8 cellular contexts compared by ENCODE assay signal in the genomic region with DNA sequence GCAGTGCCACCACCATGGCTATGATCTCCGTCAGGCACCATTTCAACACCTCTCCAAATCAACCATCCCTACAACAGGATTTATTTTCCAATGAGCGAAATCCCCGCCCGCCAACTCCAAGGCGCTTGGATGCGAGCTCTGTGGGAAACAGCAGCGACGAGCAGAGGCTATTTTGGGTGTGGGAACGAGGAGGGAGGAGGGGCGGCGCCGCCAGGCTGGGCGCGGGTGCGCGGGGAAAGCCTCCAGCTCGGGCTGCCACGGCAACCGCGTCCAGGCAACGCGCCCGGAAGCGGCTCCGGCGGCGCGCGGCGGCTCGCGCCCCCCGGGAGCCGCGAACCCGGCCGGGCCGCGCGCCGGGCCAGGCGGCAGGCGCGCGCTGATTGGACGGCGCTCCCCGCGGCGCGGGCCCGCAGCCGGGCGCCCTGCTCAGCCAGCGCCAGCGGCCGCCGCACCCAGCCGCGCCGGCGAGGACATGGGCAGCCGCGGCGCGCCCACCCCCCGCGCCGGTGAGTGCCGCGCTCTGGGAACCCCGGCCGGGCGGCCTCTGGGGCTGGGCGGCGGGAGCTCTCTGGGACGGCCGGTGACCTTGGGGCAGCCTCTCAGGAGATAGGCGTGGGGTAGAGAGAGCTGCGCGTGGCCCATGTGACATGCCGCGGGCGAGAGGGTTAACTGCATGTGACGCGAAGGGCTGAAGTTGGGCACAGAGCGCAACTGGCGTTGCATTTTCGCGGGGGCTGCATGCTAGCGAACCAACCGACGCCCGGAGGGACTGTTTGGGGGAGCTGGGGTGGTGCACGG. TPM values are rescaled to one million over a fixed set of nuclear protein-coding genes. Genes with fewer than 3 reads are reported as not detected.
DNase-seq lines count a peak whose midpoint lies in the region; ATAC-seq and TF ChIP-seq lines count a peak whose summit lies in the region.

A gene (plus strand): TSS at position 410 of the 798 bp plus-strand sequence. CDS start 20,441 bp downstream, outside the sequence.

- no peak for TF ChIP-seq POLR2A in testis (IDR thresholded peaks at IDR 0.05)

- no peak within 1 kb of the TSS for H3K27ac Mint-ChIP-seq in activated T-cell treated with anti-CD3 and anti-CD28 coated beads, Interleukin-2, amount 50 U/mL, for 72 hours
- peak within 1 kb of the TSS in 1 of 9 donors; percentile 37 for H3K27ac Mint-ChIP-seq in naive thymus-derived CD4-positive, alpha-beta T cell

- H3K4me3 ChIP-seq in fibroblast of pulmonary artery (replicated peaks; ENCODE audit: low read depth, low read length) (peak within 1 kb of the TSS; percentile 56), testis (peak within 1 kb of the TSS; percentile 47 to 50)
- H3K4me3 ChIP-seq in naive thymus-derived CD4-positive, alpha-beta T cell (ENCODE audit: low read length), result peak within 1 kb of the TSS; percentile 65

- peaks cover 6 to 11% of the 10 kb centered on the region in 2 donors for H3K27me3 ChIP-seq in naive thymus-derived CD4-positive, alpha-beta T cell (ENCODE audit: control insufficient read depth in 2 of 2, insufficient read depth in 2 of 2, low read length in 2 of 2)
- H3K27me3 ChIP-seq in testis, result no peaks in the 10 kb centered on the region

- CTCF ChIA-PET in naive thymus-derived CD4-positive, alpha-beta T cell (lab: Charles Lee), result no interaction called here

- peak; percentile 68 for DNase-seq in CD1c-positive myeloid dendritic cell (ENCODE audit: extremely low spot score)
- peak; percentile 24 for DNase-seq in NCI-H510A treated with DMSO at 0.1 percent for 48 hours (lab: John Stamatoyannopoulos, UW)
- peak; percentile 48 to 53 for DNase-seq in activated T-cell treated with anti-CD3 and anti-CD28 coated beads, Interleukin-2, amount 50 U/mL, for 72 hours
- DNase-seq in fibroblast of pulmonary artery (ENCODE audit: low read depth), result peak; percentile 67
- peak in 8 of 9 donors; percentile 3 to 63 (median 30) for DNase-seq in naive thymus-derived CD4-positive, alpha-beta T cell
- DNase-seq in testis, result peak; percentile 77

- H3K27ac ChIP-seq in naive thymus-derived CD4-positive, alpha-beta T cell (ENCODE audit: low read depth, low read length), result no peak within 1 kb of the TSS
- H3K27ac ChIP-seq in testis, result no peak within 1 kb of the TSS

- no peaks in the 10 kb centered on the region for H3K9me3 ChIP-seq in naive thymus-derived CD4-positive, alpha-beta T cell (ENCODE audit: control insufficient read depth in 2 of 3, low read length in 3 of 3)
- no peaks in the 10 kb centered on the region for H3K9me3 ChIP-seq in testis

- peaks cover 69% of the 10 kb centered on the region for H3K27me3 Mint-ChIP-seq in activated T-cell treated with anti-CD3 and anti-CD28 coated beads, Interleukin-2, amount 50 U/mL, for 72 hours (ENCODE audit: low read depth)
- peaks cover 38 to 85% (median 46%) of the 10 kb centered on the region in 5 donors for H3K27me3 Mint-ChIP-seq in naive thymus-derived CD4-positive, alpha-beta T cell

- H3K4me3 Mint-ChIP-seq in activated T-cell treated with anti-CD3 and anti-CD28 coated beads, Interleukin-2, amount 50 U/mL, for 72 hours, result peak within 1 kb of the TSS; percentile 70 to 83
- H3K4me3 Mint-ChIP-seq in naive thymus-derived CD4-positive, alpha-beta T cell, result peak within 1 kb of the TSS; percentile 75 to 90 (median 82)

- intact Hi-C loops in naive thymus-derived CD4-positive, alpha-beta T cell (cut with micrococcal nuclease), result no loop called here
- intact Hi-C loops in testis (cut with DNase I; ENCODE audit: low total_unique reads), result no loop called here

- H3K4me1 ChIP-seq in naive thymus-derived CD4-positive, alpha-beta T cell (ENCODE audit: control insufficient read depth in 2 of 2, insufficient read depth in 2 of 2, low read length in 2 of 2), result peaks cover 7 to 9% of the 10 kb centered on the region in 2 donors
- peaks cover 8% of the 10 kb centered on the region for H3K4me1 ChIP-seq in testis

- no peaks in the 10 kb centered on the region for H3K9me3 Mint-ChIP-seq in activated T-cell treated with anti-CD3 and anti-CD28 coated beads, Interleukin-2, amount 50 U/mL, for 72 hours
- H3K9me3 Mint-ChIP-seq in naive thymus-derived CD4-positive, alpha-beta T cell, result peaks cover 0 to 1% (median 0%) of the 10 kb centered on the region in 11 donors

- H3K36me3 Mint-ChIP-seq in activated T-cell treated with anti-CD3 and anti-CD28 coated beads, Interleukin-2, amount 50 U/mL, for 72 hours (ENCODE audit: insufficient read depth in 2 of 2), result no peaks in the 10 kb centered on the region
- no peaks in the 10 kb centered on the region for H3K36me3 Mint-ChIP-seq in naive thymus-derived CD4-positive, alpha-beta T cell

- POLR2A ChIA-PET in naive thymus-derived CD4-positive, alpha-beta T cell (lab: Charles Lee), result no interaction called here

- H3K4me1 Mint-ChIP-seq in activated T-cell treated with anti-CD3 and anti-CD28 coated beads, Interleukin-2, amount 50 U/mL, for 72 hours (ENCODE audit: low read depth), result peaks cover 14% of the 10 kb centered on the region
- peaks cover 9 to 25% (median 15%) of the 10 kb centered on the region in 7 donors for H3K4me1 Mint-ChIP-seq in naive thymus-derived CD4-positive, alpha-beta T cell

- no peak for TF ChIP-seq CTCF in fibroblast of pulmonary artery (IDR thresholded peaks at IDR 0.05; ENCODE audit: low read length, missing control alignments)
- TF ChIP-seq CTCF in testis (IDR thresholded peaks at IDR 0.05), result no peak

- peak; percentile 64 for ATAC-seq in GM19043 (IDR thresholded peaks at IDR 0.05; ENCODE audit: low read depth, unreplicated experiment)
- peak; percentile 80 for ATAC-seq in HG03175 (IDR thresholded peaks at IDR 0.05; ENCODE audit: unreplicated experiment)
- ATAC-seq in activated T-cell treated with anti-CD3 and anti-CD28 coated beads, Interleukin-2, amount 50 U/mL, for 72 hours (replicated peaks in 1 of 2), result peak; percentile 83 to 85
- peak; percentile 81 for ATAC-seq in naive thymus-derived CD4-positive, alpha-beta T cell

- 1% methylated on average over 32 to 88 of the region's 95 CpGs for WGBS in testis, 2 donors

- no peaks in the 10 kb centered on the region for H3K36me3 ChIP-seq in naive thymus-derived CD4-positive, alpha-beta T cell (ENCODE audit: control insufficient read depth in 2 of 3, insufficient read depth in 3 of 3, low read length in 3 of 3)
- H3K36me3 ChIP-seq in testis (ENCODE audit: low read depth, missing control alignments), result no peaks in the 10 kb centered on the region

RNA-seq across cellular contexts. Expression of the gene that starts here (rescaled TPM):
- total RNA-seq in activated T-cell treated with anti-CD3 and anti-CD28 coated beads, Interleukin-2, amount 50 U/mL, for 72 hours, result under 1 TPM in 1 of 2 donors, not detected in 1; 0.21 TPM
- 1 to 10 TPM in 1 of 5 experiments, under 1 TPM in 2, not detected in 2; 0.27 to 1.1 (median 0.61) TPM for total RNA-seq in naive thymus-derived CD4-positive, alpha-beta T cell
- polyA plus RNA-seq in naive thymus-derived CD4-positive, alpha-beta T cell, result not detected
- total RNA-seq in testis, result 1 to 10 TPM; 5.1 to 5.6 TPM
- polyA plus RNA-seq in testis (ENCODE audit: insufficient read depth, low read depth, low replicate concordance), result 4.4 TPM

Comparison
In these comparisons a context has a peak if more than half of its experiments do, and no peak if none do; other contexts are left out.
1. Peak in DNase-seq and ATAC-seq in activated T-cell treated with anti-CD3 and anti-CD28 coated beads, Interleukin-2, amount 50 U/mL, for 72 hours; RNA of the gene not detected or under 1 TPM.
2. DNase-seq: peak in every context shown above with its lines; median percentile 77 in testis; 68 in CD1c-positive myeloid dendritic cell; 67 in fibroblast of pulmonary artery; 50 in activated T-cell treated with anti-CD3 and anti-CD28 coated beads, Interleukin-2, amount 50 U/mL, for 72 hours; 30 in naive thymus-derived CD4-positive, alpha-beta T cell; 24 in NCI-H510A treated with DMSO at 0.1 percent for 48 hours.